In genomic region chr15:98914626-98915025, GRCh38 we compare ENCODE assay signal across 9 cellular contexts.
DNase-seq lines count a peak whose midpoint lies in the region; ATAC-seq, FAIRE-seq and TF ChIP-seq lines count a peak whose summit lies in the region.
"Had no signal": no experiment of that assay in that cellular context is flagged by ENCODE, and none has a peak within 500 bp of the region (broad histone marks: within the 10 kb centered on the region; RNA-seq: fewer than 3 reads in every experiment).

No MANE protein-coding gene starts in this region.

- intact Hi-C loops in activated T-helper 1 cell treated with anti-CD3 and anti-CD28 coated beads, Interleukin-12 subunit alpha, Interleukin-12 subunit beta, Interleukin-2, Interleukin-4 antibody, amounts not matched to agents 30 ng/mL and 10 ng/mL and 1 ng/mL, durations not matched to agents 14 hours and 24 hours and 36 hours (cut with micrococcal nuclease) = loop anchor here (1.0 to 5.0 kb wide), 4 partner anchors 23 to 100 kb away; no protein-coding TSS in a partner anchor
- intact Hi-C loops in tibial artery (cut with DNase I; ENCODE audit: low total_unique reads) = loop anchor here (2.0 kb wide), 1 partner anchor 40 kb away; no protein-coding TSS in a partner anchor

- no peak overlapping the region for H2BK5ac ChIP-seq in H9 (ENCODE audit: insufficient read length, low read length)

- peaks cover 34% of the 10 kb centered on the region for H3K36me3 Mint-ChIP-seq in activated T-helper 1 cell treated with anti-CD3 and anti-CD28 coated beads, Interleukin-12 subunit alpha, Interleukin-12 subunit beta, Interleukin-2, Interleukin-4 antibody, amounts not matched to agents 30 ng/mL and 10 ng/mL and 1 ng/mL, durations not matched to agents 14 hours and 24 hours and 36 hours (ENCODE audit: low read depth)
- H3K36me3 Mint-ChIP-seq in H9 (ENCODE audit: insufficient read depth in 1 of 3, low read depth in 3 of 3) = peaks cover 39 to 92% (median 84%) of the 10 kb centered on the region in 3 experiments

- H3K27me3 ChIP-seq in foreskin keratinocyte (no peaks in the 10 kb centered on the region), tibial artery (no peaks in the 10 kb centered on the region), BE2C (no peaks in the 10 kb centered on the region), H9 (ENCODE audit: insufficient read depth, low read length) (no peaks in the 10 kb centered on the region)
- H3K27me3 ChIP-seq: ovary had no signal

- H3T11ph ChIP-seq in H9 (ENCODE audit: low read length) = no peak overlapping the region

- no peak overlapping the region for H2BK12ac ChIP-seq in H9 (ENCODE audit: insufficient read length, low read depth, low read length)

- H3K27ac ChIP-seq in foreskin keratinocyte = peak overlapping the region; percentile 56
- peak overlapping the region; percentile 48 to 68 for H3K27ac ChIP-seq in tibial artery
- H3K27ac ChIP-seq in H9 (ENCODE audit: insufficient read length, low read depth, low read length) = no peak overlapping the region
- H3K27ac ChIP-seq: ovary had no signal

- DNase-seq in H54 (ENCODE audit: insufficient read length, low spot score) (peak; percentile 19), foreskin keratinocyte (peak; percentile 88 to 91), tibial artery (no peak), BE2C (no peak), DMS53 (lab: John Stamatoyannopoulos, UW) (no peak), H9 (no peak)
- DNase-seq in activated T-helper 1 cell treated with anti-CD3 and anti-CD28 coated beads, Interleukin-12 subunit alpha, Interleukin-12 subunit beta, Interleukin-2, Interleukin-4 antibody, amounts not matched to agents 30 ng/mL and 10 ng/mL and 1 ng/mL, durations not matched to agents 14 hours and 24 hours and 36 hours (ENCODE audit: low spot score) = no peak
- DNase-seq: Karpas-422, ovary had no signal

- H3K27ac Mint-ChIP-seq in activated T-helper 1 cell treated with anti-CD3 and anti-CD28 coated beads, Interleukin-12 subunit alpha, Interleukin-12 subunit beta, Interleukin-2, Interleukin-4 antibody, amounts not matched to agents 30 ng/mL and 10 ng/mL and 1 ng/mL, durations not matched to agents 14 hours and 24 hours and 36 hours = peak overlapping the region; percentile 16
- 0 out of 7 replicates have a peak overlapping the region, but pooled peaks of 1 of the 3 experiments have one; percentile 53 for H3K27ac Mint-ChIP-seq in H9

- no peak for TF ChIP-seq POLR2A in H54 (IDR thresholded peaks at IDR 0.05; ENCODE audit: low read depth, low read length)

- H3K14ac ChIP-seq in H9 (ENCODE audit: insufficient read depth, low read length) = no peak overlapping the region

- H3K4me1 Mint-ChIP-seq in activated T-helper 1 cell treated with anti-CD3 and anti-CD28 coated beads, Interleukin-12 subunit alpha, Interleukin-12 subunit beta, Interleukin-2, Interleukin-4 antibody, amounts not matched to agents 30 ng/mL and 10 ng/mL and 1 ng/mL, durations not matched to agents 14 hours and 24 hours and 36 hours (ENCODE audit: low read depth) = peaks cover 47% of the 10 kb centered on the region
- no peaks in the 10 kb centered on the region for H3K4me1 Mint-ChIP-seq in H9

- no peak overlapping the region for H3K4ac ChIP-seq in H9 (ENCODE audit: low read depth, low read length)

- H3K79me1 ChIP-seq in H9 (ENCODE audit: insufficient read depth, low read depth, low read length, poor library complexity, severe bottlenecking) = no peaks in the 10 kb centered on the region

- no peak overlapping the region for H3K23ac ChIP-seq in H9 (ENCODE audit: insufficient read length, low read depth, low read length)

- H3K4me3 ChIP-seq in tibial artery = no peak overlapping the region
- no peak overlapping the region for H3K4me3 ChIP-seq in BE2C (ENCODE audit: low read depth, low read length)
- H3K4me3 ChIP-seq: ovary had no signal

- H3K4me1 ChIP-seq in foreskin keratinocyte (peaks cover 13% of the 10 kb centered on the region), tibial artery (peaks cover 0 to 34% (median 16%) of the 10 kb centered on the region in 4 donors), BE2C (no peaks in the 10 kb centered on the region), H9 (ENCODE audit: insufficient read depth, low read length) (no peaks in the 10 kb centered on the region)

- H3K9ac ChIP-seq in H9 (ENCODE audit: extremely low read depth, insufficient read length, low read length) = no peak overlapping the region

- H3K9me3 Mint-ChIP-seq in activated T-helper 1 cell treated with anti-CD3 and anti-CD28 coated beads, Interleukin-12 subunit alpha, Interleukin-12 subunit beta, Interleukin-2, Interleukin-4 antibody, amounts not matched to agents 30 ng/mL and 10 ng/mL and 1 ng/mL, durations not matched to agents 14 hours and 24 hours and 36 hours = no peaks in the 10 kb centered on the region
- H3K9me3 Mint-ChIP-seq in H9 = no peaks in the 10 kb centered on the region; a peak in 1 of 5 replicates

- FAIRE-seq in H54 (lab: Jason Lieb, UNC) = no peak

- H4K5ac ChIP-seq in H9 (ENCODE audit: insufficient read length, low read depth, low read length) = no peak overlapping the region

- no peak overlapping the region for H4K8ac ChIP-seq in H9 (replicated peaks; ENCODE audit: insufficient read length, low read depth, low read length)

- H4K91ac ChIP-seq in H9 (ENCODE audit: insufficient read length, low read depth, low read length) = no peak overlapping the region

- no peak overlapping the region for H2AK5ac ChIP-seq in H9 (ENCODE audit: insufficient read length, low read length)

- no peak overlapping the region for H3K56ac ChIP-seq in H9 (ENCODE audit: insufficient read length, low read depth, low read length)

- H3K9me3 ChIP-seq in tibial artery (no peaks in the 10 kb centered on the region), BE2C (no peaks in the 10 kb centered on the region), H9 (ENCODE audit: control insufficient read depth, low read depth, low read length) (no peaks in the 10 kb centered on the region)
- H3K9me3 ChIP-seq: ovary had no signal

- H2BK15ac ChIP-seq in H9 (ENCODE audit: low read depth, low read length) = no peak overlapping the region

- no peak overlapping the region for H3K4me2 ChIP-seq in H9 (ENCODE audit: insufficient read depth, insufficient read length, low read length)

- no peaks in the 10 kb centered on the region for H3K23me2 ChIP-seq in H9 (ENCODE audit: insufficient read length, low read depth, low read length, poor library complexity, severe bottlenecking)

- no peaks in the 10 kb centered on the region for H3K27me3 Mint-ChIP-seq in activated T-helper 1 cell treated with anti-CD3 and anti-CD28 coated beads, Interleukin-12 subunit alpha, Interleukin-12 subunit beta, Interleukin-2, Interleukin-4 antibody, amounts not matched to agents 30 ng/mL and 10 ng/mL and 1 ng/mL, durations not matched to agents 14 hours and 24 hours and 36 hours (ENCODE audit: insufficient read depth)
- H3K27me3 Mint-ChIP-seq in H9 (ENCODE audit: low read depth) = no peaks in the 10 kb centered on the region

- TF ChIP-seq CTCF in foreskin keratinocyte (conservative IDR thresholded peaks at IDR 0.05) (peak; percentile 63), tibial artery (IDR thresholded peaks at IDR 0.05) (no peak), BE2C (IDR thresholded peaks at IDR 0.05; ENCODE audit: low read depth, low read length) (no peak), H9 (conservative IDR thresholded peaks at IDR 0.05) (no peak)

- no peaks in the 10 kb centered on the region for H3K79me2 ChIP-seq in H9 (ENCODE audit: insufficient read depth, low read length)

- H3K4me3 Mint-ChIP-seq in activated T-helper 1 cell treated with anti-CD3 and anti-CD28 coated beads, Interleukin-12 subunit alpha, Interleukin-12 subunit beta, Interleukin-2, Interleukin-4 antibody, amounts not matched to agents 30 ng/mL and 10 ng/mL and 1 ng/mL, durations not matched to agents 14 hours and 24 hours and 36 hours = peak overlapping the region; percentile 25
- H3K4me3 Mint-ChIP-seq in H9 = no peak overlapping the region

- H2BK120ac ChIP-seq in H9 (ENCODE audit: low read depth, low read length, poor library complexity, severe bottlenecking) = no peak overlapping the region

- no CpG with 5 or more reads among the region's 7 CpGs for WGBS in H9 (ENCODE audit: extremely low coverage, insufficient read length, low lambda C conversion rate)

- ATAC-seq in foreskin keratinocyte = peak; percentile 96

- no peak overlapping the region for H3K18ac ChIP-seq in H9 (ENCODE audit: insufficient read length, low read depth, low read length)

- no peaks in the 10 kb centered on the region for H4K20me1 ChIP-seq in H9 (ENCODE audit: control insufficient read depth, insufficient read depth, insufficient read length)

- no peak overlapping the region for H2BK20ac ChIP-seq in H9 (ENCODE audit: low read depth, low read length, poor library complexity, severe bottlenecking)

- no peak overlapping the region for H2AFZ ChIP-seq in H9 (ENCODE audit: low read length)

- H3K36me3 ChIP-seq in tibial artery (peaks cover 69 to 93% (median 78%) of the 10 kb centered on the region in 3 donors), BE2C (peaks cover 92% of the 10 kb centered on the region)
- H3K36me3 ChIP-seq: ovary had no signal

Comparison
In these comparisons a context has a peak if more than half of its experiments do, and no peak if none do; other contexts are left out.
1. DNase-seq: peak in H54 (single experiment) and foreskin keratinocyte (2 of 2); none in activated T-helper 1 cell treated with anti-CD3 and anti-CD28 coated beads, Interleukin-12 subunit alpha, Interleukin-12 subunit beta, Interleukin-2, Interleukin-4 antibody, amounts not matched to agents 30 ng/mL and 10 ng/mL and 1 ng/mL, durations not matched to agents 14 hours and 24 hours and 36 hours (single experiment), tibial artery (0 of 2), BE2C (single experiment), DMS53 (single experiment) and H9 (single experiment).